In the genomic region with DNA sequence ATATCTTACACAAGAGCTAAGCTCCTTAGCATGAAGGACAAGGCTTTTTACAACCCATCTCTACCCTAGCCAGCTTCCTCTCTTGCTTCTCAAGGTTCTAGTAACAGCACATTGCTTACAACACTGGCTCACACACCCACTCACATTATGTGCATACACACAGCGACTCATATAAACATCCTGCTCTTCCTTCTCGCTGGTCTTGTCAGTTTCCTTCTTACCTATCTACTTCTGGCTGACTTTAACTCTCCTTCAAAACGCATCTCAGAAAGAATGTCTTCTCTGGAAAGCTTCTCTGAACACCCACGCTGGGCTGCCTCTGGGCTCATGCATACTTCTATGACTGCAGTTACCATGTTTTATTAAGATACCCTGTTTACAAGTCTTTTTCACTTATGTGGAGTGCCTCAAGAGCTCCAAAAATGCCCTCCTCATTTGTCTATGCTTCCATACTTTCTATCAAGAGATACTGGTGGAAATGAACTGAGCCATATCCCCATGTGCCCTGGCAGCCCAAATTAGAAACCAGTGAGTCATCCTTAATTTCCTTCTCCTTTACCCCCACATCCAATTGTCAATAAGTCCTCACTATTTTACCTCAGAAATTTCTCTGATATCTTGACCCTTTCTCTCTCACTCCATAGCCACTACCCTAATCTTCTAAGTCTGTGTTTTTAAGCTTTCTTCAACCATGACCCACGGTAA, we compare ENCODE assay signal across 8 cellular contexts.
DNase-seq lines count a peak whose midpoint lies in the region; ATAC-seq and TF ChIP-seq lines count a peak whose summit lies in the region.

No MANE protein-coding gene starts in this region.

- H3K4me1 ChIP-seq in BLaER1 treated with 17β-estradiol and CSF1 and Interleukin-3, amounts not matched to agents 10 nM and 100 nM: peaks cover 19 to 41% (median 33%) of the 10 kb centered on the region in 10 experiments

- H3K27me3 Mint-ChIP-seq in activated CD4-positive, alpha-beta memory T cell treated with anti-CD3 and anti-CD28 coated beads for 36 hours: no peaks in the 10 kb centered on the region
- H3K27me3 Mint-ChIP-seq in osteocyte (ENCODE audit: unreplicated experiment): no peaks in the 10 kb centered on the region

- H3K27me3 ChIP-seq in BLaER1 treated with 17β-estradiol and CSF1 and Interleukin-3, amounts not matched to agents 10 nM and 100 nM: no peaks in the 10 kb centered on the region

- H4K20me1 ChIP-seq in BLaER1 treated with 17β-estradiol and CSF1 and Interleukin-3, amounts not matched to agents 10 nM and 100 nM: no peaks in the 10 kb centered on the region

- CTCF ChIA-PET in activated CD4-positive, alpha-beta memory T cell treated with anti-CD3 and anti-CD28 coated beads for 36 hours (lab: Charles Lee): interaction anchor here (2.0 to 2.3 kb wide), 2 partner anchors 12 to 136 kb away, joined by 8 to 9 read pairs; no protein-coding TSS in a partner anchor

- H3K4me3 Mint-ChIP-seq in activated CD4-positive, alpha-beta memory T cell treated with anti-CD3 and anti-CD28 coated beads for 36 hours: peak overlapping the region; percentile 25
- H3K4me3 Mint-ChIP-seq in osteocyte (ENCODE audit: unreplicated experiment): no peak overlapping the region

- H3K4me1 Mint-ChIP-seq in activated CD4-positive, alpha-beta memory T cell treated with anti-CD3 and anti-CD28 coated beads for 36 hours (ENCODE audit: low read depth): peaks cover 54% of the 10 kb centered on the region
- no peaks in the 10 kb centered on the region for H3K4me1 Mint-ChIP-seq in osteocyte (ENCODE audit: unreplicated experiment)

- H3K27ac Mint-ChIP-seq in activated CD4-positive, alpha-beta memory T cell treated with anti-CD3 and anti-CD28 coated beads for 36 hours: peak overlapping the region; percentile 60
- no peak overlapping the region for H3K27ac Mint-ChIP-seq in osteocyte (ENCODE audit: unreplicated experiment)

- peak overlapping the region in 1 of 10 experiments; percentile 30; a peak in 2 of 20 replicates for H3K4me3 ChIP-seq in BLaER1 treated with 17β-estradiol and CSF1 and Interleukin-3, amounts not matched to agents 10 nM and 100 nM

- H3K9ac ChIP-seq in BLaER1 treated with 17β-estradiol and CSF1 and Interleukin-3, amounts not matched to agents 10 nM and 100 nM: peak overlapping the region in 10 of 11 experiments; percentile 5 to 67 (median 48); a peak in 13 of 22 replicates

- no peaks in the 10 kb centered on the region for H3K36me3 Mint-ChIP-seq in activated CD4-positive, alpha-beta memory T cell treated with anti-CD3 and anti-CD28 coated beads for 36 hours
- no peaks in the 10 kb centered on the region for H3K36me3 Mint-ChIP-seq in osteocyte (ENCODE audit: unreplicated experiment)

- no peaks in the 10 kb centered on the region for H3K9me3 ChIP-seq in BLaER1 treated with 17β-estradiol and CSF1 and Interleukin-3, amounts not matched to agents 10 nM and 100 nM (replicated peaks in 1 of 11)

- H3K36me3 ChIP-seq in BLaER1 treated with 17β-estradiol and CSF1 and Interleukin-3, amounts not matched to agents 10 nM and 100 nM: no peaks in the 10 kb centered on the region

- intact Hi-C loops in activated CD4-positive, alpha-beta memory T cell treated with anti-CD3 and anti-CD28 coated beads for 36 hours (cut with micrococcal nuclease): loop anchor here (1.0 kb wide), 3 partner anchors 12 to 57 kb away; no protein-coding TSS in a partner anchor
- intact Hi-C loops in left colon (cut with DNase I, micrococcal nuclease): no loop called here

- DNase-seq in activated CD4-positive, alpha-beta memory T cell treated with anti-CD3 and anti-CD28 coated beads for 36 hours: peak; percentile 60
- DNase-seq in left colon: no peak
- no peak for DNase-seq in osteocyte (ENCODE audit: extremely low spot score, unreplicated experiment)
- no peak for DNase-seq in DMS 273 (lab: John Stamatoyannopoulos, UW; ENCODE audit: unreplicated experiment)
- no peak for DNase-seq in NCI-H146 treated with DMSO at 0.1 percent for 48 hours (lab: John Stamatoyannopoulos, UW; ENCODE audit: unreplicated experiment)
- DNase-seq in NCI-H1092 treated with DMSO at 0.1 percent for 48 hours (lab: John Stamatoyannopoulos, UW): no peak

- ATAC-seq in HG02798 (IDR thresholded peaks at IDR 0.05; ENCODE audit: poor library complexity, unreplicated experiment) (peak; percentile 62), left colon (peak; percentile 90)

- H3K4me2 ChIP-seq in BLaER1 treated with 17β-estradiol and CSF1 and Interleukin-3, amounts not matched to agents 10 nM and 100 nM: peak overlapping the region; percentile 56 to 85 (median 75)

- H3K27ac ChIP-seq in BLaER1 treated with 17β-estradiol and CSF1 and Interleukin-3, amounts not matched to agents 10 nM and 100 nM: peak overlapping the region in 10 of 11 experiments; percentile 56 to 83 (median 73); a peak in 20 of 22 replicates

- POLR2A ChIA-PET in activated CD4-positive, alpha-beta memory T cell treated with anti-CD3 and anti-CD28 coated beads for 36 hours (lab: Charles Lee): interaction anchor here (1.0 to 1.6 kb wide), 5 partner anchors 11 to 136 kb away, joined by 3 to 9 read pairs (median 6); a partner anchor contains a TSS

- H3K9me3 Mint-ChIP-seq in activated CD4-positive, alpha-beta memory T cell treated with anti-CD3 and anti-CD28 coated beads for 36 hours: no peaks in the 10 kb centered on the region
- H3K9me3 Mint-ChIP-seq in osteocyte (ENCODE audit: unreplicated experiment): no peaks in the 10 kb centered on the region

- TF ChIP-seq CTCF in osteocyte (IDR thresholded peaks at IDR 0.05): no peak
